Comparison of ENCODE assay signal across 8 cellular contexts in the genomic region with DNA sequence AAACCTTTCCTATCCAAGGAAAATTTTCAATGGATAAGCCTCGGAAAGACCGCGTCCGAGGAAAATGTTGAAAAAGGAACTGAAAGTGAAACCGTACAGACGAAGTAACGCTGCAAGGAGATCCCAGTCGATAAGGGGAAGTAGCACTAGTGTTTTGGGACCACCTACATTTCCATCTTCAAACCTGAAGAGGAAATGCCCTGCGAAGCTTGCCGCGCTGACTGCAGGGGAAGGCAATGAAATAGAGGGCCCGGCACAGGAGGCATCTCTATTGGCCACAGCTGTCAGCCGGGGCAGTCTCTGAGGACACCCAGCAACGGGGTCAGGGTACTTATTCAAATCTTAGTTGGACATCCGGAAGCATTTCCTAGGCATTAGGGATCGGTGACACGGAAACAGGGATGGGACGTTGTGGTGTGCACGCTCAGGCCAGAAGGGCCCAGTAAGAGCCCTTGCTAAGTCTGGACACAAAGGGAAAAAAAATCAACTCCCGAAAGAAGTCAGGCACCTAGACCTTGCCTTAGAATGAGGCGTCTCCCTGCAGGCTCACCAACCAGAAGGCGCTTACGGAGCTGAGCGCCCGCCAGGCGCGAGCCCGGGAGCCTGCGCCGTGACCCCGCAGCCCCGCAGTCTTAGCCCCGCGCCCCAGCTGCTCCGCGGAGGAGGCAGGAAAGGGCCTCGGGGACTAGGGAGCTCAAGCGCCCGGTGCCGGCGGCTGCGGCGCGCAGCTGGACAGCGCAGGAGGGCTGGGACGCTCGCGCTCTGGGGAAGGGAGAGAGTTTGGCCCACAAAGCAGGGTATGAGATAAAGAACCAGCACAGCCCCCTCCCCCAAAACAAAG. TPM values are rescaled to one million over a fixed set of nuclear protein-coding genes. Genes with fewer than 3 reads are reported as not detected.
DNase-seq lines count a peak whose midpoint lies in the region; ATAC-seq and TF ChIP-seq lines count a peak whose summit lies in the region.

No MANE protein-coding gene starts in this region.

- no peaks in the 10 kb centered on the region for H3K27me3 ChIP-seq in DOHH2 (ENCODE audit: control insufficient read depth, low read length)

- peaks cover 18% of the 10 kb centered on the region for H3K27me3 Mint-ChIP-seq in neural crest cell (ENCODE audit: low read depth)

- ATAC-seq in GM21529 (IDR thresholded peaks at IDR 0.05; ENCODE audit: unreplicated experiment) = peak; percentile 37

- peaks cover 41% of the 10 kb centered on the region for H3K36me3 Mint-ChIP-seq in neural crest cell (ENCODE audit: low read depth)

- peak overlapping the region; percentile 85 for H3K4me2 ChIP-seq in DOHH2 (ENCODE audit: low read length)

- H3K27ac Mint-ChIP-seq in neural crest cell (ENCODE audit: unreplicated experiment) = peak overlapping the region; percentile 99

- H3K79me2 ChIP-seq in DOHH2 (ENCODE audit: control insufficient read depth, low read length) = peaks cover 32% of the 10 kb centered on the region

- no peaks in the 10 kb centered on the region for H3K9me3 ChIP-seq in DOHH2 (ENCODE audit: control insufficient read depth, insufficient read depth, low read length)

- peaks cover 87% of the 10 kb centered on the region for H3K36me3 ChIP-seq in DOHH2 (ENCODE audit: control insufficient read depth, low read length)

- peaks cover 27% of the 10 kb centered on the region for H3K4me1 Mint-ChIP-seq in neural crest cell

- TF ChIP-seq CTCF in DOHH2 (IDR thresholded peaks at IDR 0.05; ENCODE audit: low read depth, low read length, poor library complexity, severe bottlenecking) (no peak), neural crest cell (conservative IDR thresholded peaks at IDR 0.05) (no peak)

- H3K27ac ChIP-seq in DOHH2 (ENCODE audit: low read depth, low read length) = peak overlapping the region; percentile 90

- DNase-seq in HuH-7.5 (ENCODE audit: low spot score) (peak; percentile 86), RKO (ENCODE audit: low spot score) (peak; percentile 90), foreskin melanocyte (peak; percentile 70), neural crest cell (ENCODE audit: low read depth, low spot score) (peak; percentile 47), ureter (ENCODE audit: low spot score) (peak; percentile 67)
- DNase-seq in activated gamma-delta T cell treated with anti-CD3 and anti-CD28 coated beads, Interleukin-2, amount 50 U/mL, for 16 hours (ENCODE audit: low read depth) = peak; percentile 43

- peaks cover 4% of the 10 kb centered on the region; the same call in 1 of the 2 replicates for H4K20me1 ChIP-seq in DOHH2 (ENCODE audit: control insufficient read depth, insufficient read depth, low read depth, low read length)

- peaks cover 17% of the 10 kb centered on the region for H3K9me3 Mint-ChIP-seq in neural crest cell

- H3K9me2 ChIP-seq in DOHH2 (replicated peaks; ENCODE audit: control insufficient read depth, low read length) = no peaks in the 10 kb centered on the region

- H3K4me3 Mint-ChIP-seq in neural crest cell = peak overlapping the region; percentile 94

- peaks cover 62% of the 10 kb centered on the region for H3K4me1 ChIP-seq in DOHH2 (ENCODE audit: control insufficient read depth, low read length)

- H3K4me3 ChIP-seq in DOHH2 (ENCODE audit: low read length) = peak overlapping the region; percentile 88

- peaks cover 26% of the 10 kb centered on the region for H3F3A ChIP-seq in DOHH2 (ENCODE audit: control insufficient read depth, insufficient read depth)

RNA-seq across cellular contexts. Expression of gene USF1, which starts 0.6 kb away (rescaled TPM):
- total RNA-seq in neural crest cell = 87.7 and 89.5 TPM in 2 replicates
- total RNA-seq in ureter = 70.7 TPM

RNA-seq across cellular contexts. Expression of gene TSTD1, which starts 6.4 kb away (rescaled TPM):
- 6.7 and 7.2 TPM in 2 replicates for total RNA-seq in neural crest cell
- 79.8 TPM for total RNA-seq in ureter

RNA-seq across cellular contexts. Expression of gene F11R, which starts 24.2 kb away (rescaled TPM):
- total RNA-seq in neural crest cell = 3.5 and 6.4 TPM in 2 replicates
- total RNA-seq in ureter = 166 TPM

RNA-seq across cellular contexts. Expression of gene ARHGAP30, which starts 24.6 kb away (rescaled TPM):
- total RNA-seq in neural crest cell (not detected in 2 replicates), ureter (12.1 TPM)

RNA-seq across cellular contexts. Expression of gene NECTIN4, which starts 44.2 kb away (rescaled TPM):
- total RNA-seq in neural crest cell = not detected in 2 replicates
- total RNA-seq in ureter = 75.6 TPM

Comparison
In these comparisons a context has a peak if more than half of its experiments do, and no peak if none do; other contexts are left out.
1. Peak in every context shown above with its lines: DNase-seq, ATAC-seq, H3K4me3 ChIP-seq and H3K27ac ChIP-seq.
2. RNA of gene F11R, which starts 24.2 kb away (total RNA-seq): 166 TPM in ureter (single experiment); 3.5 to 6.4 TPM in neural crest cell; every median in the first group is over 10 times any median in the second.